7 cellular contexts compared by ENCODE assay signal in the genomic region with DNA sequence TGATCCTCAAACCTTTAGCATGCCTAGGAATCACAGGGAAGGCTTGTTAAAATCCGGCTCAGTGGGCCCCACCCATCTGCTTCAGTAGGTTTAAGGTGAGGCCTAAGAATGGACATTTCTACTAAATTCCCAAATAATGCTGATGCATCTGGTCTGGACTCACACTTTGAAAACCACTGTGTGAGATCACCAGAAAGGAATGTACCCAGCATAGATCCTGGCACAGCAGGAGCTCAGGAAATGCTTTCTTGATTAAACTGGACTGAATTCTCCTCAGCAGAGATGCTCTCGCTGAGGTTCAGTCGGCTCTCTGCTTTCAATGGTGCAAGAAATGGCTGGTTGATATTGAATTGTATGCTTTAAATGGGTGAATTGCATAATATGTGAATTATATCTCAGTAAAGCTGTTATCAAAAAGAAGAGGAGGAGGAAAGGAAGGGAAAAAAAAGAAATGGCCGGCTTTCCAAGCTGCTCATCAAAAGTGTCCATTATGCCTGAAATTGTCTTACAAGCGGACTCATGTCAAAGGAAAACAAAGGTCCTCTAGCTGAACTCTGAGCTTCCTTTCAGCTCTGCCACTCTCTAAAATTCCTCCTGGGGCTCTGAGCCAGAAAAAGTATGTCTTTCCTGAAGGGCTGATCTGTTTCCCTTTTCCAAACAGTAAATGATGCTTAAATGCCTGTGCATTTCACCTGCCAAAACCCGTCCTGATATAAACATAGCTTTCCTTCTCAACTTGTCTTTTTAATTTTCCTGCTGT.
DNase-seq lines count a peak whose midpoint lies in the region; ATAC-seq, FAIRE-seq and TF ChIP-seq lines count a peak whose summit lies in the region.

No MANE protein-coding gene starts in this region.

- peak; percentile 70 for ATAC-seq in IMR-90 (ENCODE audit: low read depth)
- ATAC-seq in thoracic aorta (ENCODE audit: insufficient number of reproducible peaks, low FRiP score, low read depth) = peak; percentile 91

- peak overlapping the region; percentile 48; the same call in 1 of the 2 replicates for H3K4me2 ChIP-seq in IMR-90 (ENCODE audit: low read depth, low read length)

- DNase-seq in IMR-90 (peak; percentile 95), T47D (ENCODE audit: low read depth in 1 of 2, low spot score in 1 of 2) (peak; percentile 47 to 58), kidney (no peak), thoracic aorta (ENCODE audit: low spot score) (no peak), NOMO-1 (lab: John Stamatoyannopoulos, UW; ENCODE audit: unreplicated experiment in 2 of 2) (no peak)
- DNase-seq in stimulated activated CD4-positive, alpha-beta T cell treated with anti-CD3 and anti-CD28 coated beads, Interleukin-2, amount 100 ng/mL, for 48 hours = no peak
- DNase-seq in effector memory CD4-positive, alpha-beta T cell = no peak

- no peaks in the 10 kb centered on the region for H4K20me1 ChIP-seq in IMR-90 (ENCODE audit: insufficient read depth, low read length)

- TF ChIP-seq RAD21 in IMR-90 (IDR thresholded peaks at IDR 0.05; ENCODE audit: low read length) = no peak

- 83% methylated on average over 1 of the region's 6 CpGs; no CpG with 5 or more reads in 1 of the 2 experiments for WGBS in IMR-90 (ENCODE audit: extremely low coverage in 2 of 2, insufficient read length in 1 of 2), 2 experiments

- POLR2A ChIA-PET in IMR-90 (lab: Charles Lee; ENCODE audit: unreplicated experiment) = interaction anchor here (0.6 to 0.7 kb wide), 2 partner anchors 121 to 171 kb away, joined by 3 to 6 read pairs; no protein-coding TSS in a partner anchor

- peak overlapping the region; percentile 85 for H2BK120ac ChIP-seq in IMR-90 (ENCODE audit: low read depth, low read length)

- H3K9ac ChIP-seq in IMR-90 (ENCODE audit: low read depth, low read length) (no peak overlapping the region), kidney (ENCODE audit: low read length in 2 of 2) (no peak overlapping the region)

- H4K91ac ChIP-seq in IMR-90 (ENCODE audit: insufficient read depth, low read depth, low read length) = peak overlapping the region; percentile 82

- H2BK15ac ChIP-seq in IMR-90 (ENCODE audit: low read depth, low read length) = peak overlapping the region; percentile 84; the same call in 2 of the 3 replicates

- H2AK5ac ChIP-seq in IMR-90 (ENCODE audit: low read depth, low read length) = peak overlapping the region; percentile 90; the same call in 1 of the 2 replicates

- H4K8ac ChIP-seq in IMR-90 (ENCODE audit: low read depth in 2 of 2, low read length in 2 of 2) = peak overlapping the region; percentile 68 to 77; a peak in 3 of 4 replicates

- H4K5ac ChIP-seq in IMR-90 (ENCODE audit: low read depth, low read length) = 0 out of 2 replicates have a peak overlapping the region, but pooled peaks have one; percentile 4

- CTCF ChIA-PET in IMR-90 (lab: Yijun Ruan, JAX) = interaction anchor here (0.6 to 1.0 kb wide), 2 partner anchors 82 to 296 kb away, joined by 3 to 4 read pairs; no protein-coding TSS in a partner anchor

- peak overlapping the region; percentile 87 for H2BK5ac ChIP-seq in IMR-90 (ENCODE audit: low read depth, low read length, poor library complexity, severe bottlenecking)

- peaks cover 25 to 77% of the 10 kb centered on the region in 2 experiments for H3K79me1 ChIP-seq in IMR-90 (ENCODE audit: low read depth in 1 of 2, low read length in 2 of 2)

- peaks cover 51% of the 10 kb centered on the region for H3K9me1 ChIP-seq in IMR-90 (ENCODE audit: insufficient read depth, low read length)

- H3K27me3 ChIP-seq in IMR-90 (ENCODE audit: control insufficient read depth, insufficient read depth, low read length) (no peaks in the 10 kb centered on the region), thoracic aorta (replicated peaks; ENCODE audit: insufficient read depth) (no peaks in the 10 kb centered on the region)
- H3K27me3 ChIP-seq in effector memory CD4-positive, alpha-beta T cell (replicated peaks; ENCODE audit: control insufficient read depth, insufficient read depth, low read length, poor library complexity, severe bottlenecking) = no peaks in the 10 kb centered on the region

- H3K23ac ChIP-seq in IMR-90 (ENCODE audit: low read depth, low read length) = peak overlapping the region; percentile 15; the same call in 1 of the 2 replicates

- H3K4ac ChIP-seq in IMR-90 (ENCODE audit: low read depth, low read length) = peak overlapping the region; percentile 75

- no peak; the same call in 1 of the 2 replicates for TF ChIP-seq POLR2A in IMR-90 (IDR thresholded peaks at IDR 0.05; ENCODE audit: low read depth, low read length)

- H3K4me3 ChIP-seq in IMR-90 (ENCODE audit: insufficient read depth, low read depth, low read length) = no peak overlapping the region
- no peak overlapping the region for H3K4me3 ChIP-seq in kidney (ENCODE audit: low read length in 2 of 2)
- peak overlapping the region; percentile 23 for H3K4me3 ChIP-seq in thoracic aorta
- H3K4me3 ChIP-seq in effector memory CD4-positive, alpha-beta T cell (ENCODE audit: insufficient read depth, low read depth, low read length, poor library complexity, severe bottlenecking) = no peak overlapping the region

- H2AK9ac ChIP-seq in IMR-90 (replicated peaks; ENCODE audit: low read depth, low read length, poor library complexity) = no peak overlapping the region

- H3K27ac ChIP-seq in IMR-90 (ENCODE audit: insufficient read depth, low read length) (peak overlapping the region; percentile 78; the same call in 1 of the 2 replicates), kidney (ENCODE audit: low read depth in 2 of 2, low read length in 2 of 2) (peak overlapping the region; percentile 15 to 25), thoracic aorta (peak overlapping the region; percentile 62 to 82)
- H3K27ac ChIP-seq in effector memory CD4-positive, alpha-beta T cell (ENCODE audit: insufficient read depth, low read length, poor library complexity, severe bottlenecking) = no peak overlapping the region

- H3K4me1 ChIP-seq in IMR-90 (ENCODE audit: control insufficient read depth, insufficient read depth, low read length) (peaks cover 36% of the 10 kb centered on the region), kidney (ENCODE audit: control insufficient read depth in 1 of 2, insufficient read depth in 1 of 2, low read depth in 1 of 2, low read length in 2 of 2) (peaks cover 0 to 2% of the 10 kb centered on the region in 2 donors), thoracic aorta (ENCODE audit: control insufficient read depth in 1 of 2, low read depth in 2 of 2) (peaks cover 40 to 73% of the 10 kb centered on the region in 2 donors)
- H3K4me1 ChIP-seq in effector memory CD4-positive, alpha-beta T cell (ENCODE audit: control insufficient read depth, insufficient read depth, low read length, poor library complexity, severe bottlenecking) = no peaks in the 10 kb centered on the region

- peak overlapping the region; percentile 53 for H3K14ac ChIP-seq in IMR-90 (replicated peaks; ENCODE audit: low read depth, low read length)

- H3K36me3 ChIP-seq in IMR-90 (ENCODE audit: control insufficient read depth, insufficient read depth, low read length) (no peaks in the 10 kb centered on the region), kidney (ENCODE audit: control insufficient read depth in 1 of 2, insufficient read depth in 2 of 2, low read length in 2 of 2) (no peaks in the 10 kb centered on the region), thoracic aorta (no peaks in the 10 kb centered on the region)
- H3K36me3 ChIP-seq in effector memory CD4-positive, alpha-beta T cell (ENCODE audit: control insufficient read depth, insufficient read depth, low read length) = no peaks in the 10 kb centered on the region

- dilution Hi-C loops in IMR-90 (cut with HindIII; ENCODE audit: low sequenced_read_pairs, unreplicated experiment) = no loop called here

- H2AFZ ChIP-seq in IMR-90 (replicated peaks; ENCODE audit: low read length, poor library complexity) = no peak overlapping the region

- no peak for FAIRE-seq in kidney (lab: Jason Lieb, UNC)

- peak overlapping the region; percentile 77; the same call in 1 of the 2 replicates for H3K56ac ChIP-seq in IMR-90 (ENCODE audit: extremely low read depth, insufficient read depth, low read length)

- no TSS peak for BruUV-seq in IMR-90 (replicated peaks; lab: Mats Ljungman, UMichigan)

- intact Hi-C loops in IMR-90 (cut with micrococcal nuclease) (loop anchor here (5.0 kb wide), 1 partner anchor 81 kb away; no protein-coding TSS in a partner anchor), kidney (cut with DNase I) (no loop called here)

- no peaks in the 10 kb centered on the region for H3K9me3 ChIP-seq in IMR-90 (ENCODE audit: control insufficient read depth, insufficient read depth, low read length)
- H3K9me3 ChIP-seq in kidney (ENCODE audit: control insufficient read depth in 1 of 2, low read length in 2 of 2) = no peaks in the 10 kb centered on the region
- no peaks in the 10 kb centered on the region for H3K9me3 ChIP-seq in thoracic aorta
- H3K9me3 ChIP-seq in effector memory CD4-positive, alpha-beta T cell (ENCODE audit: control insufficient read depth, low read length) = no peaks in the 10 kb centered on the region

- in situ Hi-C loops in IMR-90 (cut with MboI; ENCODE audit: low sequenced_read_pairs) (no loop called here), T47D (cut with HindIII; ENCODE audit: low pct_unique_long_range_greater_than_20kb, low sequenced_read_pairs) (no loop called here)

- peak overlapping the region; percentile 86 for H2BK20ac ChIP-seq in IMR-90 (ENCODE audit: low read depth, low read length)

- peak overlapping the region; percentile 59; the same call in 1 of the 2 replicates for H3K18ac ChIP-seq in IMR-90 (ENCODE audit: low read depth, low read length)

- no peak for TF ChIP-seq CTCF in IMR-90 (conservative IDR thresholded peaks at IDR 0.05; ENCODE audit: low read depth, low read length)
- no peak for TF ChIP-seq CTCF in kidney (IDR thresholded peaks at IDR 0.05; ENCODE audit: borderline replicate concordance, extremely low read depth, insufficient read depth)
- no peak for TF ChIP-seq CTCF in thoracic aorta (IDR thresholded peaks at IDR 0.05)

TF ChIP-seq in IMR-90, 13 proteins besides CTCF, POLR2A, EP300 and RAD21:
- TF ChIP-seq CEBPB (IDR thresholded peaks at IDR 0.05; ENCODE audit: low read depth, low read length) (peak; percentile 77), RCOR1 (IDR thresholded peaks at IDR 0.05; ENCODE audit: insufficient replicate concordance, low read length) (peak; percentile 48), MAFK (IDR thresholded peaks at IDR 0.05; ENCODE audit: low read depth, low read length) (peak; percentile 92), NFE2L2 (IDR thresholded peaks at IDR 0.05; ENCODE audit: low read depth, low read length) (peak; percentile 57), BHLHE40 (IDR thresholded peaks at IDR 0.05; ENCODE audit: low read depth, low read length) (no peak), SMC3 (IDR thresholded peaks at IDR 0.05; ENCODE audit: low read depth, low read length) (no peak), FOS (IDR thresholded peaks at IDR 0.05; ENCODE audit: low read depth, low read length) (0 out of 2 replicates have a peak, but pooled peaks have one; percentile 3)

Comparison
In these comparisons a context has a peak if more than half of its experiments do, and no peak if none do; other contexts are left out.
1. DNase-seq: peak in IMR-90 (single experiment) and T47D (2 of 2); none in kidney (single experiment), thoracic aorta (single experiment), NOMO-1 (0 of 2), stimulated activated CD4-positive, alpha-beta T cell treated with anti-CD3 and anti-CD28 coated beads, Interleukin-2, amount 100 ng/mL, for 48 hours (0 of 2) and effector memory CD4-positive, alpha-beta T cell (0 of 3).